Comparison of ENCODE assay signal across 9 cellular contexts in the genomic region with DNA sequence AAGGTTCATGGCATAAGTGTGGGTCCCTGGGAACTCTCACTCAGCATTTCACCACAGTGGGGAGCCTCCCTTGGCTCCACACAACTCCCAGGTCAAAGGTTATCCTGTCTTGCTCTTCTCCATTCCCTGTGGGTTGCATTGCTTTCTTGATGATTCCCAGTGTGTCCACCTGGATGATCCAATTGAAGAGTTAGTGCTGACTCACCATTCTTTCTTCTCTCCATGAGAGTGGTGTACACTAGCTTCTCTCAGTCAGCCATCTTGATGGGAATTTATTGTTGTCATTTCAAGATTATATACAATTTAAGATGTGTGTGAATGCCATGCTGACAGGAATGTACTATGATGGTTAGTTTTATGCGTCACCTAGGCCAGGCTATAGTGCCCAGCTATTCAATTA. TPM values are rescaled to one million over a fixed set of nuclear protein-coding genes. Genes with fewer than 3 reads are reported as not detected.
"Had no signal": no experiment of that assay in that cellular context is flagged by ENCODE, and none has a peak within 500 bp of the region (broad histone marks: within the 10 kb centered on the region; RNA-seq: fewer than 3 reads in every experiment).

No MANE protein-coding gene starts in this region.

- H3K4me3 ChIP-seq: GM23338 had no signal

- H3K4me1 Mint-ChIP-seq: GM23338, H9 had no signal

- H3K9ac ChIP-seq: KMS-11 had no signal

- H3K27ac Mint-ChIP-seq: GM23338, H9 had no signal

- FAIRE-seq: H1, H54 had no signal

- H3K4me3 Mint-ChIP-seq: GM23338, H9 had no signal

- H3K4me2 ChIP-seq: GM23338, KMS-11 had no signal

- H3K27ac ChIP-seq: HL-60, KMS-11 had no signal

- DNase-seq: H9, HCEC 1CT, KBM-7 had no signal

- H2AFZ ChIP-seq: GM23338 had no signal

- ATAC-seq: GM23338 had no signal

RNA-seq across cellular contexts. Expression of a gene that starts 25.6 kb away (rescaled TPM):
- total RNA-seq: GM23338, H1, H9, HT1080 had no signal
- polyA plus RNA-seq: GM23338, H1 had no signal

RNA-seq across cellular contexts. Expression of a gene that starts 50.1 kb away (rescaled TPM):
- total RNA-seq: GM23338, H1, H9, HT1080 had no signal
- polyA plus RNA-seq: GM23338, H1 had no signal
